28 cellular contexts compared by ENCODE assay signal in the genomic region with DNA sequence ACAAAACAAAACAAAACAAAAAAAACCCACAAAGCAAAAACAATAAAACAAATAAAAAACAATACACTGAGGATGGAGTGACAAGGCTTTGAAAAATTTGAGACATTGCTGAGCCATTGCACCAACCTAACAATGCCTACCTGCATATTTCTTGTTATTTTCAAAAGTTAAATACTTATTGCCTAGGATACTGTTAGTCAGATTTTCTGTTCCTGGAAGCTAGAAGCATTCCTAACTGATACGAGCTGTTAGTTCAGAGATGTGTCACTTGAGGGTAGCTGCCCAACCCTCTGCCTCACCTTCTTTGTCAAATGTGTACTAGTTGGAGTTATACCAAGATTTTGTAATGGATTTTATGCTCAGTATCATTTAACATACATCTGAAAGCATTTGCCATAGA.
"Had no signal": no experiment of that assay in that cellular context is flagged by ENCODE, and none has a peak within 500 bp of the region (broad histone marks: within the 10 kb centered on the region; RNA-seq: fewer than 3 reads in every experiment).

No MANE protein-coding gene starts in this region.

- H3K27ac ChIP-seq: cardiac muscle cell, coronary artery, dorsolateral prefrontal cortex, esophagus squamous epithelium, pancreas, prostate gland, sigmoid colon, upper lobe of left lung, vagina, VCaP had no signal

- DNase-seq: activated CD4-positive, alpha-beta T cell treated with anti-CD3 and anti-CD28 coated beads, Interleukin-2, amount 10 ng/mL, durations not matched to agents 7 days and 5 days; activated CD8-positive, alpha-beta T cell treated with anti-CD3 and anti-CD28 coated beads for 36 hours; activated naive CD8-positive, alpha-beta T cell treated with anti-CD3 and anti-CD28 coated beads, Interleukin-2, amount 50 U/mL, for 24 hours; activated T-cell treated with anti-CD3 and anti-CD28 coated beads, Interleukin-2, amount 50 U/mL, for 48 hours; amygdala; dorsolateral prefrontal cortex; effector memory CD4-positive, alpha-beta T cell; esophagus squamous epithelium; glutamatergic neuron; left colon; naive thymus-derived CD8-positive, alpha-beta T cell; nucleus accumbens; pancreas; sigmoid colon; small intestine; stimulated activated CD4-positive, alpha-beta T cell treated with anti-CD3 and anti-CD28 coated beads, Interleukin-1b, Interleukin-23, amount 100 ng/mL, for 48 hours; stimulated activated CD4-positive, alpha-beta T cell treated with anti-CD3 and anti-CD28 coated beads, Interleukin-4, amount 100 ng/mL, for 4 hours; stimulated activated CD8-positive, alpha-beta memory T cell treated with anti-CD3 and anti-CD28 coated beads, Interleukin-4, amount 100 ng/mL, for 48 hours; stimulated activated naive CD8-positive, alpha-beta T cell treated with anti-CD3 and anti-CD28 coated beads, Interleukin-15, amount 100 ng/mL, for 72 hours; substantia nigra; upper lobe of left lung had no signal

- ATAC-seq: activated CD4-positive, CD25-positive, alpha-beta regulatory T cell treated with anti-CD3 and anti-CD28 coated beads, Interleukin-2, amount 50 U/mL, for 24 hours; activated CD8-positive, alpha-beta T cell treated with anti-CD3 and anti-CD28 coated beads for 36 hours; activated naive CD8-positive, alpha-beta T cell treated with anti-CD3 and anti-CD28 coated beads, Interleukin-2, amount 50 U/mL, for 24 hours; left colon; naive thymus-derived CD8-positive, alpha-beta T cell; pancreas; stimulated activated memory B cell treated with anti-CD40 and anti-IgM and Interleukin-4, amounts not matched to agents 10 μg/mL and 1 μg/mL and 100 μg/mL, for 72 hours; stimulated activated naive CD8-positive, alpha-beta T cell treated with anti-CD3 and anti-CD28 coated beads, Interleukin-15, amount 100 ng/mL, for 72 hours had no signal
